Comparison of ENCODE assay signal across 26 cellular contexts in the genomic region with DNA sequence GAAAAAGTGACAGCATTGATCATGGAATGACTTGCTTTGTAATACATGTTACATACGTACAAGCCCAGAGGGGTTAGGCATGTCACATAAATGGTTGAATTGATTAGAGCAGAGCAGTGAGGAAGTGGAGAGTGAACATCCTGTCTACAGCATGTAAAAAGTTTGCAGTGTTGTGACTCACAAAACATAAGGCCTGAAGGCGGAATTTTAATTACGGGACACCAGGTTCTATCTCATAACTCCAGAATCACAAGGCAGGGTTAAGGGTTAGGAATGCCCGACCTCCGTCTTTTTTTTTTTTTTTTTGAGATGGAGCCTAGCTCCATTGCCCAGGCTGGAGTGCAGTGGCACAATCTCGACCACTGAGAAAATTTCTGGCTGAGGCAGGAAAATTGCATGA.
"Had no signal": no experiment of that assay in that cellular context is flagged by ENCODE, and none has a peak within 500 bp of the region (broad histone marks: within the 10 kb centered on the region; RNA-seq: fewer than 3 reads in every experiment).

No MANE protein-coding gene starts in this region.

- H3K36me3 ChIP-seq: stomach, suprapubic skin, thoracic aorta, thyroid gland, tibial artery, tibial nerve, transverse colon, upper lobe of left lung, upper lobe of right lung, uterus, vagina had no signal

- H3K27ac ChIP-seq: stomach, suprapubic skin, testis, thoracic aorta, thyroid gland, tibial artery, tibial nerve, transverse colon, upper lobe of left lung, upper lobe of right lung, uterus, vagina had no signal

- FAIRE-seq: urothelium cell line had no signal

- H3K9me3 ChIP-seq: suprapubic skin, testis, thoracic aorta, thyroid gland, tibial artery, transverse colon, upper lobe of left lung, upper lobe of right lung, uterus, vagina had no signal

- H3K27me3 ChIP-seq: suprapubic skin, testis, thyroid gland, tibial artery, tibial nerve, transverse colon, upper lobe of left lung, upper lobe of right lung, uterus, vagina had no signal

- H3K4me3 ChIP-seq: stomach, suprapubic skin, testis, thoracic aorta, thyroid gland, tibial artery, tibial nerve, transverse colon, upper lobe of left lung, upper lobe of right lung, uterus, vagina had no signal

- H3K4me1 ChIP-seq: stomach, suprapubic skin, testis, thyroid gland, tibial artery, tibial nerve, transverse colon, upper lobe of left lung, upper lobe of right lung, uterus, vagina had no signal

- DNase-seq: stimulated activated CD4-positive, alpha-beta T cell treated with anti-CD3 and anti-CD28 coated beads, Interleukin-2, amount 100 ng/mL, for 48 hours; stimulated activated CD4-positive, alpha-beta T cell treated with anti-CD3 and anti-CD28 coated beads, Interleukin-4, amount 100 ng/mL, for 1 hour; stimulated activated CD4-positive, alpha-beta T cell treated with anti-CD3 and anti-CD28 coated beads, Interleukin-4, amount 100 ng/mL, for 24 hours; stimulated activated CD4-positive, alpha-beta T cell treated with anti-CD3 and anti-CD28 coated beads, Interleukin-4, amount 100 ng/mL, for 4 hours; stimulated activated CD8-positive, alpha-beta memory T cell treated with anti-CD3 and anti-CD28 coated beads, Interleukin-4, amount 100 ng/mL, for 48 hours; stimulated activated naive B cell treated with anti-CD40 and anti-IgM and Interleukin-4, amounts not matched to agents 10 μg/mL and 1 μg/mL and 100 μg/mL, for 72 hours; stimulated activated naive CD4-positive, alpha-beta T cell; stimulated activated naive CD4-positive, alpha-beta T cell treated with Interleukin-2 at 50 U/mL for 16 hours; stimulated activated naive CD8-positive, alpha-beta T cell treated with anti-CD3 and anti-CD28 coated beads, Interleukin-15, amount 100 ng/mL, for 72 hours; stimulated activated naive CD8-positive, alpha-beta T cell treated with anti-CD3 and anti-CD28 coated beads, Interleukin-15, Interleukin-2, amounts not matched to agents 100 U/mL and 50 U/mL, for 24 hours; stomach; substantia nigra; testis; thyroid gland; tibial artery; transverse colon; upper lobe of left lung; upper lobe of right lung; uterus had no signal

- ATAC-seq: stimulated activated effector memory CD8-positive, alpha-beta T cell treated with anti-CD3 and anti-CD28 coated beads, Interleukin-12 subunit alpha, Interleukin-12 subunit beta, amount 100 ng/mL, for 72 hours; stimulated activated memory B cell treated with anti-CD40 and anti-IgM and Interleukin-4, amounts not matched to agents 10 μg/mL and 1 μg/mL and 100 μg/mL, for 72 hours; stimulated activated naive B cell treated with anti-CD40 and anti-IgM and Interleukin-4, amounts not matched to agents 10 μg/mL and 1 μg/mL and 100 μg/mL, for 72 hours; stimulated activated naive CD8-positive, alpha-beta T cell treated with anti-CD3 and anti-CD28 coated beads, Interleukin-15, amount 100 ng/mL, for 72 hours; stimulated activated naive CD8-positive, alpha-beta T cell treated with anti-CD3 and anti-CD28 coated beads, Interleukin-15, Interleukin-2, amounts not matched to agents 100 U/mL and 50 U/mL, for 24 hours; upper lobe of right lung had no signal
